12 cellular contexts compared by ENCODE assay signal in the genomic region with DNA sequence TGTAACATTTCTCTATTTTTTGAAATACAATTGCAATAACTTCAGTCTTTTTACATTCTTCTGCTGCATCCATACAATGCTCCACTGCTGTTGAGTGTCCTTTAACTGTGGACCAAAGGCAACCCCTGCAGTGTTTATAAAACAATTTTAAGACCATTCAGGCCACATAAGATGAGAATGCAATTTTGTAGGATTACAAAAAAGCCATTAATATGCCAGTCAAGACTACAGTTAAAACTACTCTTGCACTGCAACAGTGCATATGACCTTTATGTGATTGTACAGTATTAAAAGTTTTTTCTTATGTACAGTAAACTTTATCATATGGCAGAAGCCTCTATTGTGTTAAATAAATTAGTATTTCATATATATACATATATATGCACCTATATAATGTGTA. TPM values are rescaled to one million over a fixed set of nuclear protein-coding genes. Genes with fewer than 3 reads are reported as not detected.
"Had no signal": no experiment of that assay in that cellular context is flagged by ENCODE, and none has a peak within 500 bp of the region (broad histone marks: within the 10 kb centered on the region; RNA-seq: fewer than 3 reads in every experiment).

No MANE protein-coding gene starts in this region.

- H3K27ac Mint-ChIP-seq: HFFc6, IgD-negative memory B cell had no signal

- H3K36me3 ChIP-seq: HAP-1 had no signal

- H3K9me3 ChIP-seq: HAP-1 had no signal

- H3K4me2 ChIP-seq: KMS-11 had no signal

- H2AFZ ChIP-seq: GM23248 had no signal

- H3K4me1 Mint-ChIP-seq: IgD-negative memory B cell had no signal

- H3K9me3 Mint-ChIP-seq: HFFc6, IgD-negative memory B cell had no signal

- H3K9ac ChIP-seq: GM23248, KMS-11 had no signal

- H3K4me3 Mint-ChIP-seq: HFFc6 had no signal

- H3K27ac ChIP-seq: GM23248, HL-60, KMS-11 had no signal

- H3K4me3 ChIP-seq: GM23248, HAP-1 had no signal

- DNase-seq: GM23248, GOT3, H7, HFFc6, KBM-7 had no signal

- H3K36me3 Mint-ChIP-seq: IgD-negative memory B cell had no signal

RNA-seq across cellular contexts. Expression of a gene that starts 55.7 kb away (rescaled TPM):
- total RNA-seq: GM23248, H4, HepG2, HFFc6, HT1080 had no signal
- polyA plus RNA-seq: GM23248, HepG2, IgD-negative memory B cell had no signal
